Comparison of ENCODE assay signal across 11 cellular contexts in the genomic region with DNA sequence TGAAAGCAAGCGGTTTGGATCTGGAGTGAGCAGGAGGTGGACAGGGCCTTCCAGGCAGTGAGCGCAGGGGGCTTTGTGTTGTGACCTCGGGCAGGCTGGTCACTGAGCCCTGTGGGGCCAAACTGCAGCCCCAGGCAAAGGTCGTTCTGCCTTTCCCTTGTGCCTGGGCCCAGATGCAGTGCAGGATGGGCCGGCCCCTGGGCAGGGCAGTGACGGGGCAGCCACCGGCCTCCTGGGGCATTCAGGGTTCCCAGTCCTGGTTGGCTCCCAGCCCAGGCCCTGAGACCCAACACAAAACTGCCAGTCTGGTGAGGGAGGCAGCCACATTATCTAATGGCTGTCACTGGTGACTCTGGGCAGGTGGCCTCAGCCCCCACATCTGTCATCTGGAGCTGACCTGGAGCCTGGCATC. TPM values are rescaled to one million over a fixed set of nuclear protein-coding genes. Genes with fewer than 3 reads are reported as not detected.
A peak's percentile ranks its signal among the peaks of the same experiment; 100 is the strongest.
DNase-seq lines count a peak whose midpoint lies in the region; ATAC-seq, FAIRE-seq and TF ChIP-seq lines count a peak whose summit lies in the region.
"Had no signal": no experiment of that assay in that cellular context is flagged by ENCODE, and none has a peak within 500 bp of the region (broad histone marks: within the 10 kb centered on the region; RNA-seq: fewer than 3 reads in every experiment).

No MANE protein-coding gene starts in this region.

- no peaks in the 10 kb centered on the region for H3K9me3 ChIP-seq in K562 (replicated peaks; ENCODE audit: control insufficient read depth, insufficient read depth, low read depth, low read length)
- no peaks in the 10 kb centered on the region for H3K9me3 ChIP-seq in neutrophil
- no peaks in the 10 kb centered on the region for H3K9me3 ChIP-seq in body of pancreas

- H3K4me1 ChIP-seq in KMS-11 (ENCODE audit: low read depth, poor library complexity, severe bottlenecking) (peaks cover 56% of the 10 kb centered on the region), K562 (replicated peaks in 1 of 2; ENCODE audit: control insufficient read depth in 2 of 2, insufficient read depth in 2 of 2, low read length in 2 of 2) (peaks cover 24 to 54% of the 10 kb centered on the region in 2 experiments), neutrophil (ENCODE audit: control insufficient read depth in 1 of 2, insufficient read depth in 1 of 2, low read depth in 1 of 2, low read length in 1 of 2) (peaks cover 58 to 70% of the 10 kb centered on the region in 2 experiments), body of pancreas (peaks cover 7% of the 10 kb centered on the region)

- POLR2A ChIA-PET in K562 (lab: Yijun Ruan, JAX), result no interaction called here

- peaks cover 41% of the 10 kb centered on the region for H3K4me1 Mint-ChIP-seq in activated CD4-positive, alpha-beta T cell treated with anti-CD3 and anti-CD28 coated beads, Interleukin-2, amount 10 ng/mL, durations not matched to agents 24 days and 14 days

- no peaks in the 10 kb centered on the region for H3K9me3 Mint-ChIP-seq in activated CD4-positive, alpha-beta T cell treated with anti-CD3 and anti-CD28 coated beads, Interleukin-2, amount 10 ng/mL, durations not matched to agents 24 days and 14 days

- H3K79me2 ChIP-seq in KMS-11 (ENCODE audit: insufficient read depth, low read depth), result peaks cover 70% of the 10 kb centered on the region
- H3K79me2 ChIP-seq in K562 (ENCODE audit: control insufficient read depth, insufficient read depth, low read length), result peaks cover 71% of the 10 kb centered on the region

- TF ChIP-seq EP300 in K562 (IDR thresholded peaks at IDR 0.05; ENCODE audit: low read length), result no peak

- no peak overlapping the region for H2AFZ ChIP-seq in KMS-11 (ENCODE audit: low read depth)
- H2AFZ ChIP-seq in K562 (ENCODE audit: low read depth, low read length), result no peak overlapping the region

- H3K27ac Mint-ChIP-seq in activated CD4-positive, alpha-beta T cell treated with anti-CD3 and anti-CD28 coated beads, Interleukin-2, amount 10 ng/mL, durations not matched to agents 24 days and 14 days, result peak overlapping the region; percentile 90

- no peak for DNase-seq in activated CD4-positive, alpha-beta T cell treated with anti-CD3 and anti-CD28 coated beads, Interleukin-2, amount 10 ng/mL, durations not matched to agents 24 days and 14 days
- no peak for DNase-seq in activated CD4-positive, alpha-beta T cell treated with anti-CD3 and anti-CD28 coated beads for 1 hour
- DNase-seq in K562 (ENCODE audit: extremely low read depth in 1 of 4, low spot score in 3 of 4) (no peak), NCI-H774 (lab: John Stamatoyannopoulos, UW) (no peak), body of pancreas (no peak)
- DNase-seq: glutamatergic neuron, GOT3, MV-4-11 had no signal

- no peak for TF ChIP-seq RAD21 in K562 (CRISPR knock-in tag; conservative IDR thresholded peaks at IDR 0.05 in 1 of 2, IDR thresholded peaks at IDR 0.05 in 1 of 2)

- TF ChIP-seq CTCF in KMS-11 (conservative IDR thresholded peaks at IDR 0.05; ENCODE audit: low read depth, low read length), result no peak
- TF ChIP-seq CTCF in K562 (IDR thresholded peaks at IDR 0.05 in 2 of 3, conservative IDR thresholded peaks at IDR 0.05 in 1 of 3; ENCODE audit: insufficient read depth in 2 of 3, low read depth in 1 of 3, low read length in 3 of 3), result no peak
- TF ChIP-seq CTCF in neutrophil (IDR thresholded peaks at IDR 0.05), result no peak
- no peak for TF ChIP-seq CTCF in body of pancreas (IDR thresholded peaks at IDR 0.05)

- in situ Hi-C loops in K562 (cut with MboI), result no loop called here

- H3K27me3 ChIP-seq in KMS-11 (ENCODE audit: insufficient read depth, low read depth) (no peaks in the 10 kb centered on the region), K562 (ENCODE audit: control insufficient read depth in 2 of 2, insufficient read depth in 2 of 2, low read length in 2 of 2) (no peaks in the 10 kb centered on the region), neutrophil (no peaks in the 10 kb centered on the region), body of pancreas (no peaks in the 10 kb centered on the region)

- CTCF ChIA-PET in K562 (lab: Yijun Ruan, JAX; ENCODE audit: low intra/inter-chr PET ratio), result no interaction called here

- no peak for TF ChIP-seq POLR2A in K562 (conservative IDR thresholded peaks at IDR 0.05)
- TF ChIP-seq POLR2A in body of pancreas (IDR thresholded peaks at IDR 0.05), result no peak

- H4K20me1 ChIP-seq in KMS-11 (ENCODE audit: insufficient read depth) (no peaks in the 10 kb centered on the region), K562 (replicated peaks; ENCODE audit: control insufficient read depth, insufficient read depth, low read length) (peaks cover 27% of the 10 kb centered on the region; the same call in 1 of the 2 replicates)

- peak overlapping the region; percentile 77 for H3K4me3 Mint-ChIP-seq in activated CD4-positive, alpha-beta T cell treated with anti-CD3 and anti-CD28 coated beads, Interleukin-2, amount 10 ng/mL, durations not matched to agents 24 days and 14 days

- peaks cover 38% of the 10 kb centered on the region for H3K36me3 Mint-ChIP-seq in activated CD4-positive, alpha-beta T cell treated with anti-CD3 and anti-CD28 coated beads, Interleukin-2, amount 10 ng/mL, durations not matched to agents 24 days and 14 days (ENCODE audit: low read depth)

- BruUV-seq in K562 (replicated peaks; lab: Mats Ljungman, UMichigan), result no TSS peak

- H3K4me3 ChIP-seq in KMS-11 (IDR thresholded peaks at IDR 0.05; ENCODE audit: insufficient read depth, low read depth, low read length) (no peak overlapping the region), K562 (no peak overlapping the region), neutrophil (ENCODE audit: low read depth in 1 of 2, low read length in 1 of 2) (peak overlapping the region in 1 of 2 experiments; percentile 100), body of pancreas (no peak overlapping the region)

- 96% methylated on average over 7 of the region's 7 CpGs for WGBS in K562 (ENCODE audit: insufficient coverage, low coverage, missing lambda C conversion rate)
- WGBS in body of pancreas, 2 donors, result 61 to 74% methylated on average over 3 to 5 of the region's 7 CpGs

- ATAC-seq in K562 (no peak), body of pancreas (no peak), GM21737 (IDR thresholded peaks at IDR 0.05; ENCODE audit: unreplicated experiment) (no peak)

- no peak for FAIRE-seq in K562 (lab: Jason Lieb, UNC)

- H3K36me3 ChIP-seq in KMS-11 (ENCODE audit: insufficient read depth), result peaks cover 5% of the 10 kb centered on the region; the same call in 1 of the 2 replicates
- peaks cover 72% of the 10 kb centered on the region; the same call in 2 of the 3 replicates for H3K36me3 ChIP-seq in K562 (ENCODE audit: control insufficient read depth, insufficient read depth, low read length)
- peaks cover 67% of the 10 kb centered on the region for H3K36me3 ChIP-seq in neutrophil
- no peaks in the 10 kb centered on the region for H3K36me3 ChIP-seq in body of pancreas (replicated peaks in 1 of 2; ENCODE audit: insufficient read depth in 1 of 2, low read depth in 2 of 2)

- H3K9me1 ChIP-seq in K562 (ENCODE audit: control insufficient read depth, insufficient read depth, low read length), result peaks cover 6% of the 10 kb centered on the region

- H3K9ac ChIP-seq in KMS-11 (peak overlapping the region; percentile 58; the same call in 1 of the 2 replicates), K562 (ENCODE audit: insufficient read depth in 1 of 2, low read depth in 2 of 2, low read length in 2 of 2) (peak overlapping the region in 1 of 2 experiments; percentile 82; a peak in 2 of 4 replicates)

- intact Hi-C loops in activated CD4-positive, alpha-beta T cell treated with anti-CD3 and anti-CD28 coated beads, Interleukin-2, amount 10 ng/mL, durations not matched to agents 24 days and 14 days (cut with micrococcal nuclease), result loop anchor here (1.0 to 5.0 kb wide), 4 partner anchors 28 to 239 kb away; partner anchors contain the start of genes ARPC1A, CPSF4, PTCD1 and SMURF1
- intact Hi-C loops in K562 (cut with micrococcal nuclease), result no loop called here
- intact Hi-C loops in body of pancreas (cut with DNase I), result no loop called here

- H3K27me3 Mint-ChIP-seq in activated CD4-positive, alpha-beta T cell treated with anti-CD3 and anti-CD28 coated beads, Interleukin-2, amount 10 ng/mL, durations not matched to agents 24 days and 14 days, result no peaks in the 10 kb centered on the region

- peak overlapping the region; percentile 85 for H3K27ac ChIP-seq in KMS-11
- no peak overlapping the region for H3K27ac ChIP-seq in K562 (ENCODE audit: extremely low read depth, low read depth, low read length)
- peak overlapping the region; percentile 92 for H3K27ac ChIP-seq in neutrophil
- no peak overlapping the region for H3K27ac ChIP-seq in body of pancreas

- H3K4me2 ChIP-seq in KMS-11 (peak overlapping the region; percentile 92), K562 (ENCODE audit: insufficient read depth, low read length) (no peak overlapping the region)

RNA-seq across cellular contexts. Expression of gene ARPC1B, which starts 7.1 kb away (rescaled TPM):
- total RNA-seq in activated CD4-positive, alpha-beta T cell treated with anti-CD3 and anti-CD28 coated beads, Interleukin-2, amount 10 ng/mL, durations not matched to agents 24 days and 14 days, result 248 and 250 TPM in 2 replicates
- 99.9 and 272 TPM in 2 replicates for total RNA-seq in K562 (2011; cell fraction: chromatin; rRNA removed; ENCODE audit: low replicate concordance)
- 195 and 204 TPM in 2 replicates for total RNA-seq in K562 (2011; cell fraction: nucleolus; rRNA removed)
- 146 and 192 TPM in 2 replicates for total RNA-seq in K562 (2011; cell fraction: nucleoplasm; rRNA removed)
- total RNA-seq in K562 (2014; rRNA removed) (357 and 436 TPM in 2 replicates), K562 (2014; rRNA removed; fragmentation: Illumina TruSeq; extraction: Trizol) (77.8 and 81.5 TPM in 2 replicates), K562 (2015; rRNA removed; fragmentation: Illumina TruSeq; extraction: Trizol) (216 and 235 TPM in 2 replicates), K562 (2021) (187 and 221 TPM in 2 replicates), body of pancreas (100 to 1,000 TPM in 1 of 2 donors, 10 to 100 TPM in 1; 60.0 to 131 TPM)
- polyA plus RNA-seq in K562 (2011; rRNA removed) (211 and 213 TPM in 2 replicates), K562 (2014; fragmentation: Illumina TruSeq; extraction: Trizol) (93.3 and 345 TPM in 2 replicates), K562 (2014; fragmentation: Nextera tagmentation; extraction: Ambion mirVana) (10 to 100 TPM in 1 of 2 experiments, 1 to 10 TPM in 1; 6.7 to 38.7 TPM), K562 (2014; rRNA removed) (308 and 407 TPM in 2 replicates)
- polyA plus RNA-seq in K562 (2011; cell fraction: cytosol; rRNA removed), result 307 and 633 TPM in 2 replicates
- polyA plus RNA-seq in K562 (2011; cell fraction: nucleus; rRNA removed), result 159 and 253 TPM in 2 replicates
- 510 and 518 TPM in 2 replicates for polyA plus RNA-seq in K562 (2012)
- polyA minus RNA-seq in K562 (2011; rRNA and poly(A)+ RNA removed), result 59.3 and 102 TPM in 2 replicates
- 118 and 133 TPM in 2 replicates for polyA minus RNA-seq in K562 (2011; cell fraction: cytosol; rRNA and poly(A)+ RNA removed)
- polyA minus RNA-seq in K562 (2011; cell fraction: nucleus; rRNA and poly(A)+ RNA removed), result 73.5 and 76.2 TPM in 2 replicates

RNA-seq across cellular contexts. Expression of gene PDAP1, which starts 26.7 kb away (rescaled TPM):
- 167 and 168 TPM in 2 replicates for total RNA-seq in activated CD4-positive, alpha-beta T cell treated with anti-CD3 and anti-CD28 coated beads, Interleukin-2, amount 10 ng/mL, durations not matched to agents 24 days and 14 days
- 27.1 and 32.8 TPM in 2 replicates for total RNA-seq in K562 (2011; cell fraction: chromatin; rRNA removed; ENCODE audit: low replicate concordance)
- total RNA-seq in K562 (2011; cell fraction: nucleolus; rRNA removed), result 19.1 and 20.0 TPM in 2 replicates
- 28.5 and 49.1 TPM in 2 replicates for total RNA-seq in K562 (2011; cell fraction: nucleoplasm; rRNA removed)
- total RNA-seq in K562 (2014; rRNA removed), result 105 and 108 TPM in 2 replicates
- total RNA-seq in K562 (2014; rRNA removed; fragmentation: Illumina TruSeq; extraction: Trizol), result 129 and 138 TPM in 2 replicates
- 161 and 162 TPM in 2 replicates for total RNA-seq in K562 (2015; rRNA removed; fragmentation: Illumina TruSeq; extraction: Trizol)
- 161 and 182 TPM in 2 replicates for total RNA-seq in K562 (2021)
- polyA plus RNA-seq in K562 (2011; rRNA removed), result 31.0 and 72.6 TPM in 2 replicates
- 26.2 and 29.1 TPM in 2 replicates for polyA plus RNA-seq in K562 (2011; cell fraction: cytosol; rRNA removed)
- 22.4 and 28.1 TPM in 2 replicates for polyA plus RNA-seq in K562 (2011; cell fraction: nucleus; rRNA removed)
- 165 and 249 TPM in 2 replicates for polyA plus RNA-seq in K562 (2012)
- 315 and 356 TPM in 2 replicates for polyA plus RNA-seq in K562 (2014; fragmentation: Illumina TruSeq; extraction: Trizol)
- 10 to 100 TPM; 10.2 to 16.0 TPM for polyA plus RNA-seq in K562 (2014; fragmentation: Nextera tagmentation; extraction: Ambion mirVana)
- polyA plus RNA-seq in K562 (2014; rRNA removed), result 185 and 215 TPM in 2 replicates
- polyA minus RNA-seq in K562 (2011; rRNA and poly(A)+ RNA removed), result 20.1 and 24.4 TPM in 2 replicates
- 31.9 and 37.0 TPM in 2 replicates for polyA minus RNA-seq in K562 (2011; cell fraction: cytosol; rRNA and poly(A)+ RNA removed)
- polyA minus RNA-seq in K562 (2011; cell fraction: nucleus; rRNA and poly(A)+ RNA removed), result 5.1 and 6.4 TPM in 2 replicates
- total RNA-seq in body of pancreas, result 10 to 100 TPM; 22.7 to 52.4 TPM

RNA-seq across cellular contexts. Expression of gene BUD31, which starts 27.1 kb away (rescaled TPM):
- 136 and 147 TPM in 2 replicates for total RNA-seq in activated CD4-positive, alpha-beta T cell treated with anti-CD3 and anti-CD28 coated beads, Interleukin-2, amount 10 ng/mL, durations not matched to agents 24 days and 14 days
- 71.4 and 104 TPM in 2 replicates for total RNA-seq in K562 (2011; cell fraction: chromatin; rRNA removed; ENCODE audit: low replicate concordance)
- 46.8 and 62.5 TPM in 2 replicates for total RNA-seq in K562 (2011; cell fraction: nucleolus; rRNA removed)
- 67.0 and 82.8 TPM in 2 replicates for total RNA-seq in K562 (2011; cell fraction: nucleoplasm; rRNA removed)
- 247 and 279 TPM in 2 replicates for total RNA-seq in K562 (2014; rRNA removed)
- total RNA-seq in K562 (2014; rRNA removed; fragmentation: Illumina TruSeq; extraction: Trizol), result 214 and 266 TPM in 2 replicates
- 211 and 238 TPM in 2 replicates for total RNA-seq in K562 (2015; rRNA removed; fragmentation: Illumina TruSeq; extraction: Trizol)
- 242 and 255 TPM in 2 replicates for total RNA-seq in K562 (2021)
- 69.4 and 105 TPM in 2 replicates for polyA plus RNA-seq in K562 (2011; rRNA removed)
- 77.0 and 96.0 TPM in 2 replicates for polyA plus RNA-seq in K562 (2011; cell fraction: cytosol; rRNA removed)
- 42.2 and 50.1 TPM in 2 replicates for polyA plus RNA-seq in K562 (2011; cell fraction: nucleus; rRNA removed)
- 142 and 298 TPM in 2 replicates for polyA plus RNA-seq in K562 (2012)
- 307 and 342 TPM in 2 replicates for polyA plus RNA-seq in K562 (2014; fragmentation: Illumina TruSeq; extraction: Trizol)
- polyA plus RNA-seq in K562 (2014; fragmentation: Nextera tagmentation; extraction: Ambion mirVana), result 100 to 1,000 TPM; 275 to 332 TPM
- polyA plus RNA-seq in K562 (2014; rRNA removed), result 237 and 272 TPM in 2 replicates
- polyA minus RNA-seq in K562 (2011; rRNA and poly(A)+ RNA removed), result 50.5 and 64.8 TPM in 2 replicates
- polyA minus RNA-seq in K562 (2011; cell fraction: cytosol; rRNA and poly(A)+ RNA removed), result 36.5 and 42.6 TPM in 2 replicates
- polyA minus RNA-seq in K562 (2011; cell fraction: nucleus; rRNA and poly(A)+ RNA removed), result 16.4 and 18.0 TPM in 2 replicates
- 10 to 100 TPM; 29.6 to 31.6 TPM for total RNA-seq in body of pancreas

RNA-seq across cellular contexts. Expression of gene ARPC1A, which starts 56.0 kb away (rescaled TPM):
- 76.0 and 80.8 TPM in 2 replicates for total RNA-seq in activated CD4-positive, alpha-beta T cell treated with anti-CD3 and anti-CD28 coated beads, Interleukin-2, amount 10 ng/mL, durations not matched to agents 24 days and 14 days
- total RNA-seq in K562 (2011; cell fraction: chromatin; rRNA removed; ENCODE audit: low replicate concordance), result 32.7 and 51.7 TPM in 2 replicates
- total RNA-seq in K562 (2011; cell fraction: nucleolus; rRNA removed), result 40.7 and 42.2 TPM in 2 replicates
- total RNA-seq in K562 (2011; cell fraction: nucleoplasm; rRNA removed), result 40.5 and 61.6 TPM in 2 replicates
- 55.6 and 87.2 TPM in 2 replicates for total RNA-seq in K562 (2014; rRNA removed)
- total RNA-seq in K562 (2014; rRNA removed; fragmentation: Illumina TruSeq; extraction: Trizol), result 75.4 and 83.0 TPM in 2 replicates
- total RNA-seq in K562 (2015; rRNA removed; fragmentation: Illumina TruSeq; extraction: Trizol), result 78.7 and 86.1 TPM in 2 replicates
- 120 and 121 TPM in 2 replicates for total RNA-seq in K562 (2021)
- 39.5 and 41.9 TPM in 2 replicates for polyA plus RNA-seq in K562 (2011; rRNA removed)
- polyA plus RNA-seq in K562 (2011; cell fraction: cytosol; rRNA removed), result 61.5 and 87.8 TPM in 2 replicates
- 44.9 and 61.3 TPM in 2 replicates for polyA plus RNA-seq in K562 (2011; cell fraction: nucleus; rRNA removed)
- 108 and 132 TPM in 2 replicates for polyA plus RNA-seq in K562 (2012)
- polyA plus RNA-seq in K562 (2014; fragmentation: Illumina TruSeq; extraction: Trizol), result 96.4 and 107 TPM in 2 replicates
- polyA plus RNA-seq in K562 (2014; fragmentation: Nextera tagmentation; extraction: Ambion mirVana), result 100 to 1,000 TPM; 130 to 151 TPM
- 74.6 and 75.7 TPM in 2 replicates for polyA plus RNA-seq in K562 (2014; rRNA removed)
- polyA minus RNA-seq in K562 (2011; rRNA and poly(A)+ RNA removed), result 42.0 and 57.7 TPM in 2 replicates
- 31.2 and 36.7 TPM in 2 replicates for polyA minus RNA-seq in K562 (2011; cell fraction: cytosol; rRNA and poly(A)+ RNA removed)
- 20.7 and 21.9 TPM in 2 replicates for polyA minus RNA-seq in K562 (2011; cell fraction: nucleus; rRNA and poly(A)+ RNA removed)
- 100 to 1,000 TPM in 1 of 2 donors, 10 to 100 TPM in 1; 63.0 to 106 TPM for total RNA-seq in body of pancreas

RNA-seq across cellular contexts. Expression of gene PTCD1, which starts 56.9 kb away (rescaled TPM):
- total RNA-seq in activated CD4-positive, alpha-beta T cell treated with anti-CD3 and anti-CD28 coated beads, Interleukin-2, amount 10 ng/mL, durations not matched to agents 24 days and 14 days, result 10.5 and 10.7 TPM in 2 replicates
- total RNA-seq in K562 (2011; cell fraction: chromatin; rRNA removed; ENCODE audit: low replicate concordance), result 20.1 and 49.2 TPM in 2 replicates
- 22.2 and 25.2 TPM in 2 replicates for total RNA-seq in K562 (2011; cell fraction: nucleolus; rRNA removed)
- total RNA-seq in K562 (2011; cell fraction: nucleoplasm; rRNA removed), result 9.8 and 15.1 TPM in 2 replicates
- total RNA-seq in K562 (2014; rRNA removed) (17.1 and 24.4 TPM in 2 replicates), K562 (2014; rRNA removed; fragmentation: Illumina TruSeq; extraction: Trizol) (6.2 and 6.9 TPM in 2 replicates), K562 (2015; rRNA removed; fragmentation: Illumina TruSeq; extraction: Trizol) (10.3 and 10.5 TPM in 2 replicates), K562 (2021) (12.3 and 16.3 TPM in 2 replicates), body of pancreas (1 to 10 TPM; 1.6 to 3.4 TPM)
- polyA plus RNA-seq in K562 (2011; rRNA removed) (4.1 and 5.3 TPM in 2 replicates), K562 (2014; fragmentation: Illumina TruSeq; extraction: Trizol) (5.0 and 21.9 TPM in 2 replicates), K562 (2014; fragmentation: Nextera tagmentation; extraction: Ambion mirVana) (under 1 TPM; 0.46 to 0.57 TPM), K562 (2014; rRNA removed) (10.5 and 13.5 TPM in 2 replicates)
- polyA plus RNA-seq in K562 (2011; cell fraction: cytosol; rRNA removed), result 4.6 and 13.2 TPM in 2 replicates
- 8.8 and 19.0 TPM in 2 replicates for polyA plus RNA-seq in K562 (2011; cell fraction: nucleus; rRNA removed)
- polyA plus RNA-seq in K562 (2012), result 6.9 and 10.9 TPM in 2 replicates
- polyA minus RNA-seq in K562 (2011; rRNA and poly(A)+ RNA removed), result 3.8 and 5.0 TPM in 2 replicates
- 4.6 and 7.6 TPM in 2 replicates for polyA minus RNA-seq in K562 (2011; cell fraction: cytosol; rRNA and poly(A)+ RNA removed)
- polyA minus RNA-seq in K562 (2011; cell fraction: nucleus; rRNA and poly(A)+ RNA removed), result 6.6 and 8.1 TPM in 2 replicates

Comparison
In these comparisons a context has a peak if more than half of its experiments do, and no peak if none do; other contexts are left out.
1. H3K27ac ChIP-seq: peak in KMS-11 (single experiment) and neutrophil (single experiment); none in K562 (single experiment) and body of pancreas (0 of 4).